Comparison of ENCODE assay signal across 8 cellular contexts in the genomic region with DNA sequence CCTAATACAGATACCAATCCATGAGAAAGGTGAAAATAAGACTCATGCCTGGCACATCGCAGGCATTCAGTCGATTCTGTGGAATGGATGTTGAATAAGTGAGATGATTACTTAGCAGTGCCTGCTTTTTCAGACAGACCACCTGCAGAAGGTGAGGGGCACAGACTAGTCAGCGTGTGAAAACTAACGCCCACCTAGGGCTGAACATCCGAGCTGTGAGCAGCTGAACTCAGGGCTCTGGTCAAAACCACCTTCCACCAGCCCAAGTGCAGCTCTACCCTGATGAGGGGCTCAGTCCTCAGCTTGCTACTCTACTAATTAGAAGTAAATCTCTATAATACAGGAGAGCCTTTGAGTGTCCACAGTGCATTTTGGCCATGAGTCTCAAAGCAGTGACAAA. TPM values are rescaled to one million over a fixed set of nuclear protein-coding genes. Genes with fewer than 3 reads are reported as not detected.
"Had no signal": no experiment of that assay in that cellular context is flagged by ENCODE, and none has a peak within 500 bp of the region (broad histone marks: within the 10 kb centered on the region; RNA-seq: fewer than 3 reads in every experiment).

No MANE protein-coding gene starts in this region.

- H3K36me3 ChIP-seq: HAP-1 had no signal

- H3K27ac ChIP-seq: GM23248 had no signal

- H3K4me3 Mint-ChIP-seq: HFFc6, IgD-negative memory B cell had no signal

- DNase-seq: GM23248, GOT3, H7, HFFc6 had no signal

- H3K4me1 ChIP-seq: HAP-1 had no signal

- H3K4me3 ChIP-seq: GM23248, HAP-1 had no signal

- H3K9me3 Mint-ChIP-seq: HFFc6 had no signal

- H3K9me3 ChIP-seq: HAP-1 had no signal

- H3K9ac ChIP-seq: GM23248 had no signal

- H3K4me1 Mint-ChIP-seq: IgD-negative memory B cell had no signal

- H3K27ac Mint-ChIP-seq: HFFc6, IgD-negative memory B cell had no signal

- H3K36me3 Mint-ChIP-seq: IgD-negative memory B cell had no signal

RNA-seq across cellular contexts. Expression of gene LMX1A, which starts 32.5 kb away (rescaled TPM):
- total RNA-seq: GM23248, H4, HFFc6, HT-29 had no signal
- polyA plus RNA-seq: GM23248, IgD-negative memory B cell had no signal
